Comparison of ENCODE assay signal across 9 cellular contexts in genomic region chr21:35102488-35103407, GRCh38. TPM values are rescaled to one million over a fixed set of nuclear protein-coding genes. Genes with fewer than 3 reads are reported as not detected.
DNase-seq lines count a peak whose midpoint lies in the region; ATAC-seq and TF ChIP-seq lines count a peak whose summit lies in the region.
"Had no signal": no experiment of that assay in that cellular context is flagged by ENCODE, and none has a peak within 500 bp of the region (broad histone marks: within the 10 kb centered on the region; RNA-seq: fewer than 3 reads in every experiment).

No MANE protein-coding gene starts in this region.

- TF ChIP-seq RAD21 in IMR-90 (IDR thresholded peaks at IDR 0.05; ENCODE audit: low read length), result no peak

- H3K9ac ChIP-seq in IMR-90 (ENCODE audit: low read depth, low read length), result no peak overlapping the region

- H3K36me3 ChIP-seq in IMR-90 (ENCODE audit: control insufficient read depth, insufficient read depth, low read length), result no peaks in the 10 kb centered on the region
- H3K36me3 ChIP-seq in heart left ventricle, result no peaks in the 10 kb centered on the region
- H3K36me3 ChIP-seq in WERI-Rb-1, result no peaks in the 10 kb centered on the region

- peak; percentile 72 for ATAC-seq in IMR-90 (ENCODE audit: low read depth)
- peak in 3 of 4 donors; percentile 6 to 60 (median 18) for ATAC-seq in heart left ventricle
- ATAC-seq in HG02973 (IDR thresholded peaks at IDR 0.05; ENCODE audit: unreplicated experiment), result no peak
- ATAC-seq in GM21367 (IDR thresholded peaks at IDR 0.05; ENCODE audit: unreplicated experiment), result no peak

- H3K56ac ChIP-seq in IMR-90 (ENCODE audit: extremely low read depth, insufficient read depth, low read length), result no peak overlapping the region

- CTCF ChIA-PET in IMR-90 (lab: Yijun Ruan, JAX), result interaction anchor here (0.7 to 1.3 kb wide), 3 partner anchors 10 to 749 kb away, joined by 3 to 4 read pairs (median 4); no protein-coding TSS in a partner anchor

- DNase-seq in IMR-90, result peak; percentile 33
- DNase-seq in T-helper 9 cell, result peak; percentile 2
- DNase-seq in heart left ventricle, result peak; percentile 47 to 69 (median 47)
- peak; percentile 13 to 15 for DNase-seq in stimulated activated CD8-positive, alpha-beta memory T cell treated with anti-CD3 and anti-CD28 coated beads, Interleukin-7, amount 100 ng/mL, for 4 hours (ENCODE audit: low read depth in 2 of 2)
- no peak for DNase-seq in retina
- no peak for DNase-seq in WERI-Rb-1

- no peak overlapping the region for H3K23ac ChIP-seq in IMR-90 (ENCODE audit: low read depth, low read length)

- H2BK20ac ChIP-seq in IMR-90 (ENCODE audit: low read depth, low read length), result peak overlapping the region; percentile 21; the same call in 1 of the 2 replicates

- intact Hi-C loops in IMR-90 (cut with micrococcal nuclease), result no loop called here
- intact Hi-C loops in heart left ventricle (cut with DNase I), result no loop called here

- H4K20me1 ChIP-seq in IMR-90 (ENCODE audit: insufficient read depth, low read length), result no peaks in the 10 kb centered on the region

- H3K4me3 ChIP-seq in IMR-90 (ENCODE audit: insufficient read depth, low read depth, low read length), result no peak overlapping the region
- peak overlapping the region in 1 of 12 donors; percentile 20 for H3K4me3 ChIP-seq in heart left ventricle
- no peak overlapping the region for H3K4me3 ChIP-seq in WERI-Rb-1 (ENCODE audit: low read depth, low read length)

- dilution Hi-C loops in IMR-90 (cut with HindIII; ENCODE audit: low sequenced_read_pairs, unreplicated experiment), result no loop called here

- H3K9me3 ChIP-seq in IMR-90 (ENCODE audit: control insufficient read depth, insufficient read depth, low read length) (no peaks in the 10 kb centered on the region), heart left ventricle (no peaks in the 10 kb centered on the region), WERI-Rb-1 (ENCODE audit: severe bottlenecking) (no peaks in the 10 kb centered on the region)

- H3K4me1 ChIP-seq in IMR-90 (ENCODE audit: control insufficient read depth, insufficient read depth, low read length), result peaks cover 7% of the 10 kb centered on the region
- H3K4me1 ChIP-seq in heart left ventricle, result peaks cover 0 to 8% (median 0%) of the 10 kb centered on the region in 12 donors

- no peak for TF ChIP-seq POLR2A in IMR-90 (IDR thresholded peaks at IDR 0.05; ENCODE audit: low read depth, low read length)
- no peak for TF ChIP-seq POLR2A in heart left ventricle (IDR thresholded peaks at IDR 0.05)

- H2AK9ac ChIP-seq in IMR-90 (replicated peaks; ENCODE audit: low read depth, low read length, poor library complexity), result no peak overlapping the region

- BruUV-seq in IMR-90 (replicated peaks; lab: Mats Ljungman, UMichigan), result no TSS peak

- no peaks in the 10 kb centered on the region for H3K79me1 ChIP-seq in IMR-90 (ENCODE audit: low read depth in 1 of 2, low read length in 2 of 2)

- no peak overlapping the region for H3K14ac ChIP-seq in IMR-90 (replicated peaks; ENCODE audit: low read depth, low read length)

- peak overlapping the region; percentile 29 for H3K4ac ChIP-seq in IMR-90 (ENCODE audit: low read depth, low read length)

- H4K8ac ChIP-seq in IMR-90 (ENCODE audit: low read depth in 2 of 2, low read length in 2 of 2), result peak overlapping the region in 1 of 2 experiments; percentile 57; a peak in 1 of 4 replicates

- H3K4me2 ChIP-seq in IMR-90 (ENCODE audit: low read depth, low read length), result no peak overlapping the region

- no peak overlapping the region; the same call in none of the 2 replicates for H4K5ac ChIP-seq in IMR-90 (ENCODE audit: low read depth, low read length)

- H3K27ac ChIP-seq in IMR-90 (ENCODE audit: insufficient read depth, low read length) (no peak overlapping the region), heart left ventricle (peak overlapping the region in 3 of 12 donors; percentile 11 to 72 (median 45)), WERI-Rb-1 (no peak overlapping the region)
- H3K27ac ChIP-seq: VCaP had no signal

- H2BK120ac ChIP-seq in IMR-90 (ENCODE audit: low read depth, low read length), result peak overlapping the region; percentile 49

- H2AK5ac ChIP-seq in IMR-90 (ENCODE audit: low read depth, low read length), result peak overlapping the region; percentile 65; the same call in 1 of the 2 replicates

- TF ChIP-seq CTCF in IMR-90 (conservative IDR thresholded peaks at IDR 0.05; ENCODE audit: low read depth, low read length) (no peak), heart left ventricle (IDR thresholded peaks at IDR 0.05) (no peak), WERI-Rb-1 (IDR thresholded peaks at IDR 0.05; ENCODE audit: low read depth, low read length) (no peak)

- in situ Hi-C loops in IMR-90 (cut with MboI; ENCODE audit: low sequenced_read_pairs), result no loop called here

- H4K91ac ChIP-seq in IMR-90 (ENCODE audit: insufficient read depth, low read depth, low read length), result no peak overlapping the region

- 26% methylated on average over 4 of the region's 8 CpGs; no CpG with 5 or more reads in 1 of the 2 experiments for WGBS in IMR-90 (ENCODE audit: extremely low coverage in 2 of 2, insufficient read length in 1 of 2), 2 experiments
- WGBS in heart left ventricle, 4 donors, result 44 to 57% (median 51%) methylated on average over 8 of the region's 8 CpGs

- no peaks in the 10 kb centered on the region for H3K9me1 ChIP-seq in IMR-90 (ENCODE audit: insufficient read depth, low read length)

- H3K27me3 ChIP-seq in IMR-90 (ENCODE audit: control insufficient read depth, insufficient read depth, low read length), result no peaks in the 10 kb centered on the region
- H3K27me3 ChIP-seq in heart left ventricle, result peaks cover 0 to 5% (median 0%) of the 10 kb centered on the region in 9 donors
- H3K27me3 ChIP-seq in WERI-Rb-1 (ENCODE audit: insufficient read depth, low read depth, severe bottlenecking), result peaks cover 78% of the 10 kb centered on the region

- peak overlapping the region; percentile 73 for H2AFZ ChIP-seq in IMR-90 (replicated peaks; ENCODE audit: low read length, poor library complexity)

- POLR2A ChIA-PET in IMR-90 (lab: Charles Lee; ENCODE audit: unreplicated experiment), result no interaction called here

- H2BK5ac ChIP-seq in IMR-90 (ENCODE audit: low read depth, low read length, poor library complexity, severe bottlenecking), result no peak overlapping the region

- H3K18ac ChIP-seq in IMR-90 (ENCODE audit: low read depth, low read length), result peak overlapping the region; percentile 66

- H2BK15ac ChIP-seq in IMR-90 (ENCODE audit: low read depth, low read length), result peak overlapping the region; percentile 32; the same call in 1 of the 3 replicates

TF ChIP-seq in IMR-90, 13 proteins besides CTCF, POLR2A, EP300 and RAD21:
- TF ChIP-seq RCOR1 (IDR thresholded peaks at IDR 0.05; ENCODE audit: insufficient replicate concordance, low read length) (no peak), BHLHE40 (IDR thresholded peaks at IDR 0.05; ENCODE audit: low read depth, low read length) (peak; percentile 65), ELK1 (IDR thresholded peaks at IDR 0.05; ENCODE audit: borderline replicate concordance, low read depth, low read length) (no peak)

RNA-seq across cellular contexts. Expression of gene RUNX1, which starts 53.6 kb away (rescaled TPM):
- total RNA-seq in IMR-90 (2012; rRNA removed) (16.7 and 56.5 TPM in 2 replicates), heart left ventricle (10 to 100 TPM in 2 of 9 donors, 1 to 10 TPM in 7; 1.5 to 54.5 (median 4.9) TPM)
- polyA plus RNA-seq in IMR-90 (2012; rRNA removed) (34.5 and 45.0 TPM in 2 replicates), heart left ventricle (1 to 10 TPM in 1 of 2 donors, under 1 TPM in 1; 0.61 to 1.9 TPM)
- 33.2 and 58.6 TPM in 2 replicates for polyA plus RNA-seq in IMR-90 (2012; cell fraction: cytosol; rRNA removed)
- polyA plus RNA-seq in IMR-90 (2012; cell fraction: nucleus; rRNA removed; ENCODE audit: low replicate concordance), result 85.5 and 137 TPM in 2 replicates

Comparison
In these comparisons a context has a peak if more than half of its experiments do, and no peak if none do; other contexts are left out.
1. ATAC-seq: peak in IMR-90 (single experiment) and heart left ventricle (3 of 4); none in HG02973 (single experiment) and GM21367 (single experiment).
2. DNase-seq: peak in IMR-90 (single experiment), T-helper 9 cell (single experiment), heart left ventricle (5 of 5) and stimulated activated CD8-positive, alpha-beta memory T cell treated with anti-CD3 and anti-CD28 coated beads, Interleukin-7, amount 100 ng/mL, for 4 hours (2 of 2); none in retina (single experiment) and WERI-Rb-1 (single experiment).